In genomic region chr6:8102122-8102958, GRCh38 we compare ENCODE assay signal across 1 cellular context.
TF ChIP-seq lines count a peak whose summit lies in the region.

Gene EEF1E1, minus strand, starts transcription at chr6:8102548. Its CDS starts 27 bp downstream, at chr6:8102521.

TF ChIP-seq in GM12878, 131 proteins besides CTCF, POLR2A, EP300 and RAD21 (continued from another document and continues in another):
- peak; percentile 97 for TF ChIP-seq MYC (IDR thresholded peaks at IDR 0.05; ENCODE audit: insufficient read depth, insufficient read length, insufficient replicate concordance, low read length, severe bottlenecking)
- no peak; the same call in 1 of the 2 replicates for TF ChIP-seq USF2 (IDR thresholded peaks at IDR 0.05; ENCODE audit: borderline replicate concordance, low read depth, low read length)
- TF ChIP-seq SP1 (IDR thresholded peaks at IDR 0.05; ENCODE audit: low read depth, low read length): peak; percentile 89
- peak; percentile 98 for TF ChIP-seq RELB (IDR thresholded peaks at IDR 0.05; ENCODE audit: low read depth)
- TF ChIP-seq, protein P1, sequence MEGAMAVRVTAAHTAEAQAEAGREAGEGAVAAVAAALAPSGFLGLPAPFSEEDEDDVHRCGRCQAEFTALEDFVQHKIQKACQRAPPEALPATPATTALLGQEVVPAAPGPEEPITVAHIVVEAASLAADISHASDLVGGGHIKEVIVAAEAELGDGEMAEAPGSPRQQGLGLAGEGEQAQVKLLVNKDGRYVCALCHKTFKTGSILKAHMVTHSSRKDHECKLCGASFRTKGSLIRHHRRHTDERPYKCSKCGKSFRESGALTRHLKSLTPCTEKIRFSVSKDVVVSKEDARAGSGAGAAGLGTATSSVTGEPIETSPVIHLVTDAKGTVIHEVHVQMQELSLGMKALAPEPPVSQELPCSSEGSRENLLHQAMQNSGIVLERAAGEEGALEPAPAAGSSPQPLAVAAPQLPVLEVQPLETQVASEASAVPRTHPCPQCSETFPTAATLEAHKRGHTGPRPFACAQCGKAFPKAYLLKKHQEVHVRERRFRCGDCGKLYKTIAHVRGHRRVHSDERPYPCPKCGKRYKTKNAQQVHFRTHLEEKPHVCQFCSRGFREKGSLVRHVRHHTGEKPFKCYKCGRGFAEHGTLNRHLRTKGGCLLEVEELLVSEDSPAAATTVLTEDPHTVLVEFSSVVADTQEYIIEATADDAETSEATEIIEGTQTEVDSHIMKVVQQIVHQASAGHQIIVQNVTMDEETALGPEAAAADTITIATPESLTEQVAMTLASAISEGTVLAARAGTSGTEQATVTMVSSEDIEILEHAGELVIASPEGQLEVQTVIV (IDR thresholded peaks at IDR 0.05; ENCODE audit: borderline replicate concordance, partially characterized antibody): no peak
- TF ChIP-seq ZNF24 (IDR thresholded peaks at IDR 0.05): no peak
- no peak for TF ChIP-seq BRCA1 (IDR thresholded peaks at IDR 0.05; ENCODE audit: low read depth, low read length)
- TF ChIP-seq CEBPB (IDR thresholded peaks at IDR 0.05; ENCODE audit: borderline replicate concordance in 1 of 2, low read depth in 2 of 2, low read length in 2 of 2): no peak
- TF ChIP-seq ZNF207 (IDR thresholded peaks at IDR 0.05; ENCODE audit: borderline replicate concordance): no peak
- TF ChIP-seq FOXK2 (IDR thresholded peaks at IDR 0.05): 0 out of 2 replicates have a peak, but pooled peaks have one; percentile 8
- TF ChIP-seq STAT3 (IDR thresholded peaks at IDR 0.05; ENCODE audit: low read depth, low read length): no peak
- no peak for TF ChIP-seq SREBF1 (IDR thresholded peaks at IDR 0.05; ENCODE audit: low read length)
- TF ChIP-seq DPF2 (IDR thresholded peaks at IDR 0.05): no peak
- no peak for TF ChIP-seq KAT2A (conservative IDR thresholded peaks at IDR 0.05; ENCODE audit: control insufficient read depth, low read depth, low read length)
- TF ChIP-seq, protein P2, sequence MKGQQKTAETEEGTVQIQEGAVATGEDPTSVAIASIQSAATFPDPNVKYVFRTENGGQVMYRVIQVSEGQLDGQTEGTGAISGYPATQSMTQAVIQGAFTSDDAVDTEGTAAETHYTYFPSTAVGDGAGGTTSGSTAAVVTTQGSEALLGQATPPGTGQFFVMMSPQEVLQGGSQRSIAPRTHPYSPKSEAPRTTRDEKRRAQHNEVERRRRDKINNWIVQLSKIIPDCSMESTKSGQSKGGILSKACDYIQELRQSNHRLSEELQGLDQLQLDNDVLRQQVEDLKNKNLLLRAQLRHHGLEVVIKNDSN (IDR thresholded peaks at IDR 0.05; ENCODE audit: borderline replicate concordance, extremely low read length, insufficient read depth, low read depth, low read length): peak; percentile 39
- no peak for TF ChIP-seq BMI1 (IDR thresholded peaks at IDR 0.05; ENCODE audit: borderline replicate concordance)
- 0 out of 4 replicates have a peak, but pooled peaks of 1 of the 2 experiments have one; percentile 15 for TF ChIP-seq ETV6 (conservative IDR thresholded peaks at IDR 0.05 in 1 of 2, IDR thresholded peaks at IDR 0.05 in 1 of 2; ENCODE audit: borderline replicate concordance in 1 of 2, low read depth in 1 of 2)
- TF ChIP-seq HDGF (IDR thresholded peaks at IDR 0.05): no peak
- TF ChIP-seq SMC3 (IDR thresholded peaks at IDR 0.05; ENCODE audit: borderline replicate concordance, low read length): no peak
- peak; percentile 85 for TF ChIP-seq CREB1 (IDR thresholded peaks at IDR 0.05; ENCODE audit: low read depth)
- TF ChIP-seq FOS (IDR thresholded peaks at IDR 0.05; ENCODE audit: borderline replicate concordance, extremely low read depth, insufficient read length): peak; percentile 31
- no peak for TF ChIP-seq EED (IDR thresholded peaks at IDR 0.05; ENCODE audit: low read depth)
- TF ChIP-seq RBBP5 (conservative IDR thresholded peaks at IDR 0.05): no peak
- TF ChIP-seq IKZF1 (conservative IDR thresholded peaks at IDR 0.05): peak; percentile 47; the same call in 1 of the 2 replicates
- peak; percentile 90 for TF ChIP-seq SIN3A (IDR thresholded peaks at IDR 0.05; ENCODE audit: low read depth, low read length)
- TF ChIP-seq, protein P3, sequence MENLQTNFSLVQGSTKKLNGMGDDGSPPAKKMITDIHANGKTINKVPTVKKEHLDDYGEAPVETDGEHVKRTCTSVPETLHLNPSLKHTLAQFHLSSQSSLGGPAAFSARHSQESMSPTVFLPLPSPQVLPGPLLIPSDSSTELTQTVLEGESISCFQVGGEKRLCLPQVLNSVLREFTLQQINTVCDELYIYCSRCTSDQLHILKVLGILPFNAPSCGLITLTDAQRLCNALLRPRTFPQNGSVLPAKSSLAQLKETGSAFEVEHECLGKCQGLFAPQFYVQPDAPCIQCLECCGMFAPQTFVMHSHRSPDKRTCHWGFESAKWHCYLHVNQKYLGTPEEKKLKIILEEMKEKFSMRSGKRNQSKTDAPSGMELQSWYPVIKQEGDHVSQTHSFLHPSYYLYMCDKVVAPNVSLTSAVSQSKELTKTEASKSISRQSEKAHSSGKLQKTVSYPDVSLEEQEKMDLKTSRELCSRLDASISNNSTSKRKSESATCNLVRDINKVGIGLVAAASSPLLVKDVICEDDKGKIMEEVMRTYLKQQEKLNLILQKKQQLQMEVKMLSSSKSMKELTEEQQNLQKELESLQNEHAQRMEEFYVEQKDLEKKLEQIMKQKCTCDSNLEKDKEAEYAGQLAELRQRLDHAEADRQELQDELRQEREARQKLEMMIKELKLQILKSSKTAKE (IDR thresholded peaks at IDR 0.05; ENCODE audit: low read depth, poor library complexity, severe bottlenecking): no peak
- no peak for TF ChIP-seq CBX5 (IDR thresholded peaks at IDR 0.05; ENCODE audit: low read depth)
- TF ChIP-seq NBN (IDR thresholded peaks at IDR 0.05): peak; percentile 53; the same call in 1 of the 2 replicates
- peak; percentile 73 for TF ChIP-seq SMAD5 (IDR thresholded peaks at IDR 0.05; ENCODE audit: low read depth)
- no peak for TF ChIP-seq CHD1 (IDR thresholded peaks at IDR 0.05; ENCODE audit: low read depth, low read length)
- TF ChIP-seq CREM (IDR thresholded peaks at IDR 0.05; ENCODE audit: low read depth): peak; percentile 67; the same call in 1 of the 2 replicates
- TF ChIP-seq RAD51 (IDR thresholded peaks at IDR 0.05): no peak
- no peak for TF ChIP-seq JUNB (IDR thresholded peaks at IDR 0.05)
- no peak for TF ChIP-seq CBX3 (IDR thresholded peaks at IDR 0.05; ENCODE audit: borderline replicate concordance, low read depth)
- TF ChIP-seq SUZ12 (IDR thresholded peaks at IDR 0.05; ENCODE audit: unreplicated experiment): no peak
- TF ChIP-seq NR2F1 (conservative IDR thresholded peaks at IDR 0.05): no peak
- peak; percentile 98 for TF ChIP-seq YY1 (IDR thresholded peaks at IDR 0.05; ENCODE audit: low read depth, low read length)
- peak; percentile 93 for TF ChIP-seq CHD2 (IDR thresholded peaks at IDR 0.05; ENCODE audit: borderline replicate concordance, low read depth, low read length)
- TF ChIP-seq IRF4 (IDR thresholded peaks at IDR 0.05; ENCODE audit: low read depth, low read length): no peak
- TF ChIP-seq ATF7 (IDR thresholded peaks at IDR 0.05; ENCODE audit: low read depth): no peak
- no peak for TF ChIP-seq ESRRA (IDR thresholded peaks at IDR 0.05; ENCODE audit: low read length)
- TF ChIP-seq EGR1 (IDR thresholded peaks at IDR 0.05; ENCODE audit: borderline replicate concordance in 1 of 2, low read depth in 2 of 2, low read length in 2 of 2): no peak
- TF ChIP-seq MAX (IDR thresholded peaks at IDR 0.05; ENCODE audit: low read depth, low read length): peak; percentile 85
- TF ChIP-seq RB1 (IDR thresholded peaks at IDR 0.05; ENCODE audit: borderline replicate concordance): peak; percentile 81; the same call in 1 of the 2 replicates
- TF ChIP-seq ATF2 (IDR thresholded peaks at IDR 0.05; ENCODE audit: low read length): no peak
- TF ChIP-seq TCF12 (IDR thresholded peaks at IDR 0.05; ENCODE audit: low read depth, low read length): no peak
- TF ChIP-seq MEF2A (IDR thresholded peaks at IDR 0.05; ENCODE audit: insufficient read depth, low read depth, low read length): no peak
- no peak for TF ChIP-seq ZSCAN29 (IDR thresholded peaks at IDR 0.05)
- TF ChIP-seq POLR2AphosphoS5 (IDR thresholded peaks at IDR 0.05; ENCODE audit: low read length): peak; percentile 62; the same call in 1 of the 2 replicates
- TF ChIP-seq ZZZ3 (IDR thresholded peaks at IDR 0.05; ENCODE audit: control insufficient read depth, insufficient read length, low read depth): no peak
- no peak for TF ChIP-seq NR2C2 (IDR thresholded peaks at IDR 0.05; ENCODE audit: borderline replicate concordance, control insufficient read depth, insufficient read length, low read depth)
- TF ChIP-seq RUNX3 (IDR thresholded peaks at IDR 0.05; ENCODE audit: low read length): peak; percentile 49
- no peak for TF ChIP-seq POLR2AphosphoS2 (IDR thresholded peaks at IDR 0.05; ENCODE audit: low read depth, low read length)
- TF ChIP-seq KDM1A (IDR thresholded peaks at IDR 0.05; ENCODE audit: borderline replicate concordance): no peak
- no peak for TF ChIP-seq BCL11A (IDR thresholded peaks at IDR 0.05; ENCODE audit: low read depth, low read length)
- TF ChIP-seq, protein P4, sequence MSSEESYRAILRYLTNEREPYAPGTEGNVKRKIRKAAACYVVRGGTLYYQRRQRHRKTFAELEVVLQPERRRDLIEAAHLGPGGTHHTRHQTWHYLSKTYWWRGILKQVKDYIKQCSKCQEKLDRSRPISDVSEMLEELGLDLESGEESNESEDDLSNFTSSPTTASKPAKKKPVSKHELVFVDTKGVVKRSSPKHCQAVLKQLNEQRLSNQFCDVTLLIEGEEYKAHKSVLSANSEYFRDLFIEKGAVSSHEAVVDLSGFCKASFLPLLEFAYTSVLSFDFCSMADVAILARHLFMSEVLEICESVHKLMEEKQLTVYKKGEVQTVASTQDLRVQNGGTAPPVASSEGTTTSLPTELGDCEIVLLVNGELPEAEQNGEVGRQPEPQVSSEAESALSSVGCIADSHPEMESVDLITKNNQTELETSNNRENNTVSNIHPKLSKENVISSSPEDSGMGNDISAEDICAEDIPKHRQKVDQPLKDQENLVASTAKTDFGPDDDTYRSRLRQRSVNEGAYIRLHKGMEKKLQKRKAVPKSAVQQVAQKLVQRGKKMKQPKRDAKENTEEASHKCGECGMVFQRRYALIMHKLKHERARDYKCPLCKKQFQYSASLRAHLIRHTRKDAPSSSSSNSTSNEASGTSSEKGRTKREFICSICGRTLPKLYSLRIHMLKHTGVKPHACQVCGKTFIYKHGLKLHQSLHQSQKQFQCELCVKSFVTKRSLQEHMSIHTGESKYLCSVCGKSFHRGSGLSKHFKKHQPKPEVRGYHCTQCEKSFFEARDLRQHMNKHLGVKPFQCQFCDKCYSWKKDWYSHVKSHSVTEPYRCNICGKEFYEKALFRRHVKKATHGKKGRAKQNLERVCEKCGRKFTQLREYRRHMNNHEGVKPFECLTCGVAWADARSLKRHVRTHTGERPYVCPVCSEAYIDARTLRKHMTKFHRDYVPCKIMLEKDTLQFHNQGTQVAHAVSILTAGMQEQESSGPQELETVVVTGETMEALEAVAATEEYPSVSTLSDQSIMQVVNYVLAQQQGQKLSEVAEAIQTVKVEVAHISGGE (CRISPR knock-in tag; IDR thresholded peaks at IDR 0.05): no peak
- TF ChIP-seq NR2C1 (IDR thresholded peaks at IDR 0.05): no peak
- peak; percentile 65; the same call in 1 of the 3 replicates for TF ChIP-seq POU2F2 (IDR thresholded peaks at IDR 0.05; ENCODE audit: borderline replicate concordance, low read depth, low read length)
- TF ChIP-seq RFX5 (IDR thresholded peaks at IDR 0.05; ENCODE audit: low read depth, low read length): peak; percentile 50; the same call in 1 of the 2 replicates
- TF ChIP-seq TAF1 (IDR thresholded peaks at IDR 0.05; ENCODE audit: borderline replicate concordance, low read depth, low read length): peak; percentile 83
- TF ChIP-seq MXI1 (IDR thresholded peaks at IDR 0.05; ENCODE audit: low read depth, low read length): peak; percentile 95
- TF ChIP-seq ZBED1 (IDR thresholded peaks at IDR 0.05; ENCODE audit: borderline replicate concordance): no peak
